Comparison of ENCODE assay signal across 8 cellular contexts in genomic region chr2:8692783-8693768, GRCh38. TPM values are rescaled to one million over a fixed set of nuclear protein-coding genes. Genes with fewer than 3 reads are reported as not detected.
DNase-seq lines count a peak whose midpoint lies in the region; ATAC-seq and TF ChIP-seq lines count a peak whose summit lies in the region.

No MANE protein-coding gene starts in this region.

- H3K9me2 ChIP-seq in hepatocyte (replicated peaks; ENCODE audit: insufficient read depth) = no peaks in the 10 kb centered on the region

- no peaks in the 10 kb centered on the region for H4K20me1 ChIP-seq in hepatocyte (ENCODE audit: insufficient read depth, poor library complexity, severe bottlenecking)

- H3K36me3 ChIP-seq in hepatocyte (replicated peaks; ENCODE audit: insufficient read depth, low read depth) = no peaks in the 10 kb centered on the region

- H2AFZ ChIP-seq in hepatocyte = peak overlapping the region; percentile 35

- H3K4me1 Mint-ChIP-seq in activated naive CD8-positive, alpha-beta T cell treated with anti-CD3 and anti-CD28 coated beads for 36 hours = peaks cover 2% of the 10 kb centered on the region

- peaks cover 22% of the 10 kb centered on the region for H3K27me3 Mint-ChIP-seq in activated naive CD8-positive, alpha-beta T cell treated with anti-CD3 and anti-CD28 coated beads for 36 hours

- intact Hi-C loops in sciatic nerve (cut with DNase I) = loop anchor here (5.0 kb wide), 1 partner anchor 69 kb away; no protein-coding TSS in a partner anchor

- peak overlapping the region; percentile 72 for H3K4me2 ChIP-seq in hepatocyte

- H3K4me3 Mint-ChIP-seq in activated naive CD8-positive, alpha-beta T cell treated with anti-CD3 and anti-CD28 coated beads for 36 hours = peak overlapping the region; percentile 23

- TF ChIP-seq CTCF in LNCAP (IDR thresholded peaks at IDR 0.05) (peak; percentile 69), hepatocyte (IDR thresholded peaks at IDR 0.05; ENCODE audit: poor library complexity) (peak; percentile 52)

- DNase-seq in Ammon's horn (ENCODE audit: low spot score) (peak; percentile 59), hepatocyte (ENCODE audit: low spot score) (peak; percentile 51), sciatic nerve (ENCODE audit: low spot score) (no peak)
- peak; percentile 46 for DNase-seq in activated naive CD8-positive, alpha-beta T cell treated with anti-CD3 and anti-CD28 coated beads for 36 hours

- no peaks in the 10 kb centered on the region for H3K36me3 Mint-ChIP-seq in activated naive CD8-positive, alpha-beta T cell treated with anti-CD3 and anti-CD28 coated beads for 36 hours

- WGBS in hepatocyte (ENCODE audit: low lambda C conversion rate, missing lambda C conversion rate) = 46% methylated on average over 32 of the region's 37 CpGs

- no peak overlapping the region for H3K27ac ChIP-seq in hepatocyte

- no peaks in the 10 kb centered on the region for H3K4me1 ChIP-seq in hepatocyte (ENCODE audit: insufficient read depth)

- H3K27me3 ChIP-seq in hepatocyte = no peaks in the 10 kb centered on the region

- H3K27ac Mint-ChIP-seq in activated naive CD8-positive, alpha-beta T cell treated with anti-CD3 and anti-CD28 coated beads for 36 hours = no peak overlapping the region

- no peaks in the 10 kb centered on the region for H3K9me3 ChIP-seq in hepatocyte (ENCODE audit: low read depth)

- peaks cover 3% of the 10 kb centered on the region for H3K9me3 Mint-ChIP-seq in activated naive CD8-positive, alpha-beta T cell treated with anti-CD3 and anti-CD28 coated beads for 36 hours

- H3K79me2 ChIP-seq in hepatocyte = no peaks in the 10 kb centered on the region

- ATAC-seq in sciatic nerve (peak; percentile 67), HG02885 (IDR thresholded peaks at IDR 0.05; ENCODE audit: poor library complexity, unreplicated experiment) (no peak), GM18861 (IDR thresholded peaks at IDR 0.05; ENCODE audit: unreplicated experiment) (no peak), HG02588 (IDR thresholded peaks at IDR 0.05; ENCODE audit: unreplicated experiment) (no peak)

- no peak overlapping the region for H3K4me3 ChIP-seq in hepatocyte

RNA-seq across cellular contexts. Expression of gene ID2, which starts 11.2 kb away (rescaled TPM):
- total RNA-seq in activated naive CD8-positive, alpha-beta T cell treated with anti-CD3 and anti-CD28 coated beads for 36 hours = 10 to 100 TPM; 61.1 to 62.5 TPM
- total RNA-seq in hepatocyte = 910 and 1,089 TPM in 2 replicates
- polyA plus RNA-seq in hepatocyte = 563 and 612 TPM in 2 replicates
- 95.8 TPM for total RNA-seq in sciatic nerve
